ENCODE assay signal across 8 cellular contexts in the genomic region with DNA sequence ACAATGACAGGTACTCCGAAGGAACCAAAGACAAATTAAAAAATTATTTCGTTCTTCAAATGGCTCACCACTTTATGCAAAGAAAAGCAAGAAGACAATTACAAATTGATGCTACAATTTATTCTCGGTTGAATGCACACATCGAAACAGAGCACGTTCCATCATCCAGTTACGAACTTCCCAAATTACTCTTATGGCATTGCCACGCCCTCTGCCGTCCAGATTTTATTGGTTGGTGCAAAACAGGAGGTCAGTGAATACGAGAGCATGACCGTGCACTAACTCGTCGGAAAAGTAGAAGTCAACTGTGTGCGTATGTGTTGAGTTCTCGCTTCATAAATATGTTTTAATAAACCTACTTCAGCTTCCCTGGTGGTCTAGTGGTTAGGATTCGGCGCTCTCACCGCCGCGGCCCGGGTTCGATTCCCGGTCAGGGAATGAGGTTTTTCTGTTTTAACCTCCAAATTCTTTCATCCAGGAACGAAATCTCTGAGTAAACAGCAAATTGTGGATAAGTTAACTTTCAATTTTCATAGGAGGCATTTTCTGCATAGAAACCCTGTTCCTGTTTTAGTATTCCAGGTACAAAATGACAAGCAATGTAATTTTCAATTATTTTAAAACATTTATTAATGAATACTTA. TPM values are rescaled to one million over a fixed set of nuclear protein-coding genes. Genes with fewer than 3 reads are reported as not detected.
A peak's percentile ranks its signal among the peaks of the same experiment; 100 is the strongest.
DNase-seq lines count a peak whose midpoint lies in the region; ATAC-seq and TF ChIP-seq lines count a peak whose summit lies in the region.

No MANE protein-coding gene starts in this region.

- no peak overlapping the region for H2AK5ac ChIP-seq in IMR-90 (ENCODE audit: low read depth, low read length)

- H2BK15ac ChIP-seq in IMR-90 (ENCODE audit: low read depth, low read length) = no peak overlapping the region

- no peak overlapping the region for H4K5ac ChIP-seq in IMR-90 (ENCODE audit: low read depth, low read length)

- TF ChIP-seq CTCF in IMR-90 (conservative IDR thresholded peaks at IDR 0.05; ENCODE audit: low read depth, low read length) (no peak), PC-9 (conservative IDR thresholded peaks at IDR 0.05) (peak; percentile 2; the same call in 1 of the 2 replicates), esophagus squamous epithelium (IDR thresholded peaks at IDR 0.05) (peak in 3 of 6 experiments; percentile 17 to 19 (median 19))

- peaks cover 47% of the 10 kb centered on the region for H3K27me3 Mint-ChIP-seq in activated T-cell treated with anti-CD3 and anti-CD28 coated beads, Interleukin-2, amount 50 U/mL, for 4 hours (ENCODE audit: low read depth)

- H3K9me3 ChIP-seq in IMR-90 (ENCODE audit: control insufficient read depth, insufficient read depth, low read length) = no peaks in the 10 kb centered on the region
- H3K9me3 ChIP-seq in PC-9 (ENCODE audit: insufficient read depth, low read depth) = no peaks in the 10 kb centered on the region
- no peaks in the 10 kb centered on the region for H3K9me3 ChIP-seq in esophagus squamous epithelium
- H3K9me3 ChIP-seq in muscle layer of duodenum (ENCODE audit: control insufficient read depth in 1 of 2, low read length in 2 of 2) = no peaks in the 10 kb centered on the region

- no peaks in the 10 kb centered on the region; the same call in 1 of the 2 replicates for H4K20me1 ChIP-seq in IMR-90 (ENCODE audit: insufficient read depth, low read length)
- H4K20me1 ChIP-seq in PC-9 (ENCODE audit: insufficient read depth) = no peaks in the 10 kb centered on the region

- no peak overlapping the region for H4K91ac ChIP-seq in IMR-90 (ENCODE audit: insufficient read depth, low read depth, low read length)

- no CpG with 5 or more reads among the region's 23 CpGs for WGBS in IMR-90 (ENCODE audit: extremely low coverage in 2 of 2, insufficient read length in 1 of 2), 2 experiments
- 0 to 1% methylated on average over 23 of the region's 23 CpGs for WGBS in esophagus squamous epithelium, 2 donors

- peaks cover 52% of the 10 kb centered on the region for H3F3A ChIP-seq in PC-9 (ENCODE audit: insufficient read depth, low read depth)

- no peaks in the 10 kb centered on the region for H3K36me3 ChIP-seq in IMR-90 (ENCODE audit: control insufficient read depth, insufficient read depth, low read length)
- no peaks in the 10 kb centered on the region for H3K36me3 ChIP-seq in PC-9 (ENCODE audit: low read depth)
- no peaks in the 10 kb centered on the region for H3K36me3 ChIP-seq in esophagus squamous epithelium
- H3K36me3 ChIP-seq in muscle layer of duodenum (ENCODE audit: control insufficient read depth in 1 of 2, insufficient read depth in 2 of 2, low read length in 2 of 2) = no peaks in the 10 kb centered on the region

- ATAC-seq in GM19452 (IDR thresholded peaks at IDR 0.05; ENCODE audit: unreplicated experiment) (peak; percentile 49), IMR-90 (ENCODE audit: low read depth) (peak; percentile 65)
- ATAC-seq in activated T-cell treated with anti-CD3 and anti-CD28 coated beads, Interleukin-2, amount 50 U/mL, for 4 hours = peak; percentile 47 to 68

- CTCF ChIA-PET in IMR-90 (lab: Yijun Ruan, JAX) = no interaction called here
- CTCF ChIA-PET in PC-9 (lab: Charles Lee) = interaction anchor here (1.5 kb wide), 1 partner anchor 34 kb away, joined by 6 read pairs; no protein-coding TSS in a partner anchor

- no TSS peak for BruUV-seq in IMR-90 (replicated peaks; lab: Mats Ljungman, UMichigan)
- no TSS peak for BruUV-seq in PC-9 (replicated peaks; lab: Mats Ljungman, UMichigan)

- TF ChIP-seq POLR2A in IMR-90 (IDR thresholded peaks at IDR 0.05; ENCODE audit: low read depth, low read length) (no peak), esophagus squamous epithelium (IDR thresholded peaks at IDR 0.05) (no peak)

- H3K27ac ChIP-seq in IMR-90 (ENCODE audit: insufficient read depth, low read length) (no peak overlapping the region), PC-9 (peak overlapping the region; percentile 81), esophagus squamous epithelium (peak overlapping the region; percentile 53 to 87 (median 85)), muscle layer of duodenum (ENCODE audit: low read length) (peak overlapping the region; percentile 78)

- POLR2A ChIA-PET in IMR-90 (lab: Charles Lee; ENCODE audit: unreplicated experiment) (no interaction called here), PC-9 (lab: Charles Lee; ENCODE audit: unreplicated experiment) (no interaction called here)

- H3K4me3 ChIP-seq in IMR-90 (ENCODE audit: insufficient read depth, low read depth, low read length) = peak overlapping the region; percentile 58
- peak overlapping the region; percentile 76 for H3K4me3 ChIP-seq in PC-9
- H3K4me3 ChIP-seq in esophagus squamous epithelium = peak overlapping the region; percentile 38 to 78 (median 68)
- H3K4me3 ChIP-seq in muscle layer of duodenum (ENCODE audit: low read depth in 1 of 2, low read length in 2 of 2) = peak overlapping the region; percentile 92 to 94

- peak overlapping the region; percentile 71 for H3K4me2 ChIP-seq in IMR-90 (ENCODE audit: low read depth, low read length)
- H3K4me2 ChIP-seq in PC-9 = peak overlapping the region; percentile 80

- peak overlapping the region; percentile 91 for H3K4me3 Mint-ChIP-seq in activated T-cell treated with anti-CD3 and anti-CD28 coated beads, Interleukin-2, amount 50 U/mL, for 4 hours

- peak; percentile 71 for DNase-seq in AG20443 (ENCODE audit: low spot score)
- DNase-seq in IMR-90 = peak; percentile 87
- DNase-seq in PC-9 = peak; percentile 82 to 86
- DNase-seq in activated T-cell treated with anti-CD3 and anti-CD28 coated beads, Interleukin-2, amount 50 U/mL, for 4 hours = peak; percentile 76
- no peak for DNase-seq in esophagus squamous epithelium (lab: John Stamatoyannopoulos, UW)
- peak; percentile 44 to 51 for DNase-seq in stimulated activated CD8-positive, alpha-beta memory T cell treated with anti-CD3 and anti-CD28 coated beads, Interleukin-7, amount 100 ng/mL, for 1 hour (ENCODE audit: low read depth in 2 of 2)

- peak overlapping the region; percentile 50; the same call in 1 of the 2 replicates for H3K14ac ChIP-seq in IMR-90 (replicated peaks; ENCODE audit: low read depth, low read length)

- H3K9me1 ChIP-seq in IMR-90 (ENCODE audit: insufficient read depth, low read length) = no peaks in the 10 kb centered on the region

- peak overlapping the region; percentile 35 for H2BK5ac ChIP-seq in IMR-90 (ENCODE audit: low read depth, low read length, poor library complexity, severe bottlenecking)

- no peak overlapping the region; the same call in 1 of the 2 replicates for H3K56ac ChIP-seq in IMR-90 (ENCODE audit: extremely low read depth, insufficient read depth, low read length)

- peak overlapping the region; percentile 21 for H2AK9ac ChIP-seq in IMR-90 (replicated peaks; ENCODE audit: low read depth, low read length, poor library complexity)

- H3K79me2 ChIP-seq in PC-9 (ENCODE audit: low read depth) = no peaks in the 10 kb centered on the region

- peaks cover 44% of the 10 kb centered on the region for H3K4me1 Mint-ChIP-seq in activated T-cell treated with anti-CD3 and anti-CD28 coated beads, Interleukin-2, amount 50 U/mL, for 4 hours (ENCODE audit: low read depth)

- dilution Hi-C loops in IMR-90 (cut with HindIII; ENCODE audit: low sequenced_read_pairs, unreplicated experiment) = no loop called here

- H3K23ac ChIP-seq in IMR-90 (ENCODE audit: low read depth, low read length) = no peak overlapping the region

- no peak overlapping the region for H3K18ac ChIP-seq in IMR-90 (ENCODE audit: low read depth, low read length)

- TF ChIP-seq RAD21 in IMR-90 (IDR thresholded peaks at IDR 0.05; ENCODE audit: low read length) = no peak

- peak overlapping the region; percentile 54 for H3K9ac ChIP-seq in IMR-90 (ENCODE audit: low read depth, low read length)

- H2BK120ac ChIP-seq in IMR-90 (ENCODE audit: low read depth, low read length) = no peak overlapping the region

- in situ Hi-C loops in IMR-90 (cut with MboI; ENCODE audit: low sequenced_read_pairs) = no loop called here

- H3K27me3 ChIP-seq in IMR-90 (ENCODE audit: control insufficient read depth, insufficient read depth, low read length) (no peaks in the 10 kb centered on the region; the same call in 1 of the 2 replicates), PC-9 (ENCODE audit: insufficient read depth, low read depth) (no peaks in the 10 kb centered on the region), esophagus squamous epithelium (peaks cover 0 to 14% (median 0%) of the 10 kb centered on the region in 4 donors), muscle layer of duodenum (ENCODE audit: low read depth, low read length) (no peaks in the 10 kb centered on the region)

- no peak overlapping the region for H2BK20ac ChIP-seq in IMR-90 (ENCODE audit: low read depth, low read length)

- H3K9me3 Mint-ChIP-seq in activated T-cell treated with anti-CD3 and anti-CD28 coated beads, Interleukin-2, amount 50 U/mL, for 4 hours = no peaks in the 10 kb centered on the region

- intact Hi-C loops in IMR-90 (cut with micrococcal nuclease) (loop anchor here (1.0 to 5.0 kb wide), 10 partner anchors 29 to 253 kb away; no protein-coding TSS in a partner anchor), PC-9 (cut with micrococcal nuclease; ENCODE audit: unreplicated experiment) (loop anchor here (1.0 to 10.0 kb wide), 6 partner anchors 29 to 144 kb away; no protein-coding TSS in a partner anchor), esophagus squamous epithelium (cut with DNase I) (loop anchor here (5.0 kb wide), 1 partner anchor 40 kb away; no protein-coding TSS in a partner anchor)

- H3K9me2 ChIP-seq in PC-9 (ENCODE audit: insufficient read depth) = no peaks in the 10 kb centered on the region

- H3K4me1 ChIP-seq in IMR-90 (ENCODE audit: control insufficient read depth, insufficient read depth, low read length) (peaks cover 2% of the 10 kb centered on the region; the same call in 1 of the 2 replicates), PC-9 (replicated peaks; ENCODE audit: insufficient read depth) (peaks cover 55% of the 10 kb centered on the region), esophagus squamous epithelium (peaks cover 7 to 60% (median 9%) of the 10 kb centered on the region in 3 donors), muscle layer of duodenum (ENCODE audit: control insufficient read depth in 1 of 2, insufficient read depth in 2 of 2, low read length in 2 of 2) (peaks cover 0 to 5% of the 10 kb centered on the region in 2 donors)

- H2AFZ ChIP-seq in IMR-90 (replicated peaks; ENCODE audit: low read length, poor library complexity) = peak overlapping the region; percentile 75
- peak overlapping the region; percentile 82 for H2AFZ ChIP-seq in PC-9

- no peaks in the 10 kb centered on the region for H3K79me1 ChIP-seq in IMR-90 (ENCODE audit: low read depth in 1 of 2, low read length in 2 of 2)

- no peak overlapping the region for H4K8ac ChIP-seq in IMR-90 (ENCODE audit: low read depth in 2 of 2, low read length in 2 of 2)

- no peaks in the 10 kb centered on the region for H3K36me3 Mint-ChIP-seq in activated T-cell treated with anti-CD3 and anti-CD28 coated beads, Interleukin-2, amount 50 U/mL, for 4 hours (ENCODE audit: insufficient read depth)

- peak overlapping the region; percentile 51; the same call in 1 of the 2 replicates for H3K4ac ChIP-seq in IMR-90 (ENCODE audit: low read depth, low read length)

RNA-seq across cellular contexts. Expression of gene ZNF311, which starts 23.2 kb away (rescaled TPM):
- total RNA-seq in IMR-90 (2012; rRNA removed) (0.28 and 0.36 TPM in 2 replicates), PC-9 (2021) (2.1 TPM in 2 replicates), esophagus squamous epithelium (under 1 TPM; 0.27 to 0.57 (median 0.35) TPM)
- polyA plus RNA-seq in IMR-90 (2012; rRNA removed) = 0.27 and 0.34 TPM in 2 replicates
- polyA plus RNA-seq in IMR-90 (2012; cell fraction: cytosol; rRNA removed) = 0.02 and 0.04 TPM in 2 replicates
- polyA plus RNA-seq in IMR-90 (2012; cell fraction: nucleus; rRNA removed; ENCODE audit: low replicate concordance) = 0.15 and 0.84 TPM in 2 replicates
- total RNA-seq in activated T-cell treated with anti-CD3 and anti-CD28 coated beads, Interleukin-2, amount 50 U/mL, for 4 hours = under 1 TPM; 0.48 to 0.53 (median 0.52) TPM

RNA-seq across cellular contexts. Expression of gene TRIM27, which starts 58.2 kb away (rescaled TPM):
- total RNA-seq in IMR-90 (2012; rRNA removed) (48.0 TPM in 2 replicates), PC-9 (2021) (67.2 and 86.2 TPM in 2 replicates), esophagus squamous epithelium (10 to 100 TPM; 25.0 to 51.9 (median 30.9) TPM)
- 43.5 and 44.4 TPM in 2 replicates for polyA plus RNA-seq in IMR-90 (2012; rRNA removed)
- polyA plus RNA-seq in IMR-90 (2012; cell fraction: cytosol; rRNA removed) = 21.8 and 26.3 TPM in 2 replicates
- 49.1 and 79.8 TPM in 2 replicates for polyA plus RNA-seq in IMR-90 (2012; cell fraction: nucleus; rRNA removed; ENCODE audit: low replicate concordance)
- total RNA-seq in activated T-cell treated with anti-CD3 and anti-CD28 coated beads, Interleukin-2, amount 50 U/mL, for 4 hours = 10 to 100 TPM; 54.7 to 64.4 (median 58.4) TPM
